In genomic region chr1:26305667-26306289, GRCh38 we compare ENCODE assay signal across 1 cellular context.
TF ChIP-seq lines count a peak whose summit lies in the region.

No MANE protein-coding gene starts in this region.

TF ChIP-seq in H1, 55 proteins besides CTCF, POLR2A, EP300 and RAD21:
- TF ChIP-seq YY1 (IDR thresholded peaks at IDR 0.05; ENCODE audit: low read depth, low read length) (0 out of 2 replicates have a peak, but pooled peaks have one; percentile 22), SUZ12 (IDR thresholded peaks at IDR 0.05; ENCODE audit: low read length) (no peak)
